In the genomic region with DNA sequence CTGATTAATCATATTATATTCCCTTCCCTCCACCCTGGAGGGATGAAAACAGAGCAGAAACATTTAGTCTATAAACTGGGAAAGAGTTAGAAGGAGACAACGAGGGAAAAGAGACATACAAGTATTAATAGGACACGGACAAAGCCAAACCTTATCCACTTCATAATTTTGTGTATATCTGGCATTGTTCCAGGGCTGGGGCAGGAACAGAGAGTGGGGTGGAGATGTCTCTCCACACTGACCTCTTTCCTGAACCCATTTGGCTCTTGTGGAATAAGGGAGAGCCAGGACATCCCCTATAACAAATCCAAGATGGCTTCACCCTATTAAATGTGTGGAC, we compare ENCODE assay signal across 28 cellular contexts. TPM values are rescaled to one million over a fixed set of nuclear protein-coding genes. Genes with fewer than 3 reads are reported as not detected.
"Had no signal": no experiment of that assay in that cellular context is flagged by ENCODE, and none has a peak within 500 bp of the region (broad histone marks: within the 10 kb centered on the region; RNA-seq: fewer than 3 reads in every experiment).

No MANE protein-coding gene starts in this region.

- H3K27me3 ChIP-seq: adrenal gland, ascending aorta, gastroesophageal sphincter, neutrophil, stomach, thyroid gland, upper lobe of right lung had no signal

- H3K4me3 ChIP-seq: adrenal gland, ascending aorta, gastroesophageal sphincter, left lung, lung, mucosa of descending colon, psoas muscle, stomach, thyroid gland, upper lobe of right lung had no signal

- ATAC-seq: gastroesophageal sphincter; left lung; natural killer cell treated with Interleukin-12 subunit alpha and Interleukin-12 subunit beta and Interleukin-15 and Interleukin-18, amount 100 ng/mL, for 72 hours; T-cell; upper lobe of right lung had no signal

- DNase-seq: activated CD4-positive, alpha-beta T cell treated with anti-CD3 and anti-CD28 coated beads for 48 hours; activated CD4-positive, alpha-beta T cell treated with anti-CD3 and anti-CD28 coated beads, Interleukin-2, amount 50 U/mL, for 48 hours; activated CD8-positive, alpha-beta memory T cell treated with anti-CD3 and anti-CD28 coated beads for 24 hours; activated effector memory CD4-positive, alpha-beta T cell treated with anti-CD3 and anti-CD28 coated beads, Interleukin-2, amount 50 U/mL, for 16 hours; activated naive CD4-positive, alpha-beta T cell treated with anti-CD3 and anti-CD28 coated beads for 36 hours; activated naive CD8-positive, alpha-beta T cell treated with anti-CD3 and anti-CD28 coated beads for 36 hours; brain microvascular endothelial cell; caudate nucleus; hippocampal formation; left lung; psoas muscle; stimulated activated CD4-positive, alpha-beta T cell treated with anti-CD3 and anti-CD28 coated beads, Interleukin-15, amount 100 ng/mL, for 24 hours; stimulated activated CD4-positive, alpha-beta T cell treated with anti-CD3 and anti-CD28 coated beads, Interleukin-2, amount 100 ng/mL, for 24 hours; stimulated activated naive B cell treated with anti-CD40 and anti-IgM and Interleukin-4, amounts not matched to agents 10 μg/mL and 1 μg/mL and 100 μg/mL, for 72 hours; T-cell; thyroid gland; upper lobe of right lung had no signal

- H3K9me3 ChIP-seq: adrenal gland, ascending aorta, gastroesophageal sphincter, left lung, mucosa of descending colon, neutrophil, psoas muscle, stomach, thyroid gland, upper lobe of right lung had no signal

- H3K4me3 Mint-ChIP-seq: activated naive CD4-positive, alpha-beta T cell treated with anti-CD3 and anti-CD28 coated beads for 36 hours; activated naive CD8-positive, alpha-beta T cell treated with anti-CD3 and anti-CD28 coated beads for 36 hours; activated T-helper 1 cell treated with anti-CD3 and anti-CD28 coated beads, Interleukin-12 subunit alpha, Interleukin-12 subunit beta, Interleukin-2, Interleukin-4 antibody, amounts not matched to agents 30 ng/mL and 10 ng/mL and 1 ng/mL, durations not matched to agents 14 hours and 24 hours and 36 hours; natural killer cell treated with Interleukin-12 subunit alpha and Interleukin-12 subunit beta and Interleukin-15 and Interleukin-18, amount 100 ng/mL, for 72 hours; T-cell had no signal

- H3K4me1 ChIP-seq: ascending aorta, gastroesophageal sphincter, left lung, upper lobe of right lung had no signal

- H3K27ac Mint-ChIP-seq: activated naive CD4-positive, alpha-beta T cell treated with anti-CD3 and anti-CD28 coated beads for 36 hours; activated naive CD8-positive, alpha-beta T cell treated with anti-CD3 and anti-CD28 coated beads for 36 hours; activated T-helper 1 cell treated with anti-CD3 and anti-CD28 coated beads, Interleukin-12 subunit alpha, Interleukin-12 subunit beta, Interleukin-2, Interleukin-4 antibody, amounts not matched to agents 30 ng/mL and 10 ng/mL and 1 ng/mL, durations not matched to agents 14 hours and 24 hours and 36 hours; stimulated activated naive B cell treated with anti-CD40 and anti-IgM and Interleukin-4, amounts not matched to agents 10 μg/mL and 1 μg/mL and 100 μg/mL, for 72 hours; T-cell had no signal

- H3K27ac ChIP-seq: adrenal gland, ascending aorta, brain microvascular endothelial cell, gastroesophageal sphincter, left lung, neutrophil, psoas muscle, stomach, thyroid gland, upper lobe of right lung had no signal

- H3K27me3 Mint-ChIP-seq: activated naive CD8-positive, alpha-beta T cell treated with anti-CD3 and anti-CD28 coated beads for 36 hours; stimulated activated naive B cell treated with anti-CD40 and anti-IgM and Interleukin-4, amounts not matched to agents 10 μg/mL and 1 μg/mL and 100 μg/mL, for 72 hours; T-cell had no signal

- H3K9me3 Mint-ChIP-seq: activated naive CD4-positive, alpha-beta T cell treated with anti-CD3 and anti-CD28 coated beads for 36 hours; activated naive CD8-positive, alpha-beta T cell treated with anti-CD3 and anti-CD28 coated beads for 36 hours; activated T-helper 1 cell treated with anti-CD3 and anti-CD28 coated beads, Interleukin-12 subunit alpha, Interleukin-12 subunit beta, Interleukin-2, Interleukin-4 antibody, amounts not matched to agents 30 ng/mL and 10 ng/mL and 1 ng/mL, durations not matched to agents 14 hours and 24 hours and 36 hours; natural killer cell treated with Interleukin-12 subunit alpha and Interleukin-12 subunit beta and Interleukin-15 and Interleukin-18, amount 100 ng/mL, for 72 hours; stimulated activated naive B cell treated with anti-CD40 and anti-IgM and Interleukin-4, amounts not matched to agents 10 μg/mL and 1 μg/mL and 100 μg/mL, for 72 hours; T-cell had no signal

- H3K36me3 Mint-ChIP-seq: activated naive CD8-positive, alpha-beta T cell treated with anti-CD3 and anti-CD28 coated beads for 36 hours; natural killer cell treated with Interleukin-12 subunit alpha and Interleukin-12 subunit beta and Interleukin-15 and Interleukin-18, amount 100 ng/mL, for 72 hours; stimulated activated naive B cell treated with anti-CD40 and anti-IgM and Interleukin-4, amounts not matched to agents 10 μg/mL and 1 μg/mL and 100 μg/mL, for 72 hours; T-cell had no signal

- FAIRE-seq: endothelial cell of umbilical vein, keratinocyte had no signal

- H3K36me3 ChIP-seq: adrenal gland, ascending aorta, brain microvascular endothelial cell, gastroesophageal sphincter, left lung, neutrophil, stomach, thyroid gland, upper lobe of right lung had no signal

RNA-seq across cellular contexts. Expression of gene TSPAN33, which starts 43.7 kb away (rescaled TPM):
- total RNA-seq: endothelial cell of umbilical vein had no signal
